13 cellular contexts compared by ENCODE assay signal in genomic region chr5:132485641-132486317, GRCh38. TPM values are rescaled to one million over a fixed set of nuclear protein-coding genes. Genes with fewer than 3 reads are reported as not detected.
DNase-seq lines count a peak whose midpoint lies in the region; ATAC-seq and TF ChIP-seq lines count a peak whose summit lies in the region.
"Had no signal": no experiment of that assay in that cellular context is flagged by ENCODE, and none has a peak within 500 bp of the region (broad histone marks: within the 10 kb centered on the region; RNA-seq: fewer than 3 reads in every experiment).

No MANE protein-coding gene starts in this region.

- peak in 1 of 7 experiments; percentile 48 for DNase-seq in CD8-positive, alpha-beta T cell
- DNase-seq in T-helper 17 cell (peak in 1 of 3 donors; percentile 4), posterior vena cava (ENCODE audit: low spot score) (peak; percentile 63), GM13977 (ENCODE audit: low spot score) (no peak), HAP-1 (ENCODE audit: low spot score in 2 of 2) (no peak)
- DNase-seq in central memory CD8-positive, alpha-beta T cell (ENCODE audit: low spot score in 2 of 2): peak; percentile 9 to 13
- DNase-seq: KBM-7, NCI-H2227 treated with DMSO at 0.1 percent for 48 hours had no signal

- H3K36me3 Mint-ChIP-seq in CD8-positive, alpha-beta T cell: peaks cover 84% of the 10 kb centered on the region
- peaks cover 14% of the 10 kb centered on the region for H3K36me3 Mint-ChIP-seq in T-helper 17 cell (ENCODE audit: low read depth)
- peaks cover 97% of the 10 kb centered on the region for H3K36me3 Mint-ChIP-seq in central memory CD8-positive, alpha-beta T cell (ENCODE audit: insufficient read depth)

- no peaks in the 10 kb centered on the region for H3K27me3 ChIP-seq in CD8-positive, alpha-beta T cell (ENCODE audit: insufficient read depth, low read length)
- H3K27me3 ChIP-seq in HAP-1 (ENCODE audit: low read depth): no peaks in the 10 kb centered on the region

- peaks cover 77% of the 10 kb centered on the region for H3K36me3 ChIP-seq in CD8-positive, alpha-beta T cell (ENCODE audit: insufficient read depth, low read length)
- peaks cover 21% of the 10 kb centered on the region for H3K36me3 ChIP-seq in HAP-1 (replicated peaks)

- POLR2A ChIA-PET in CD8-positive, alpha-beta T cell (lab: Charles Lee): interaction anchor here (1.7 to 10.0 kb wide), 5 partner anchors 13 to 74 kb away, joined by 9 to 391 read pairs (median 136); no protein-coding TSS in a partner anchor

- no peaks in the 10 kb centered on the region for H3K27me3 Mint-ChIP-seq in CD8-positive, alpha-beta T cell (ENCODE audit: low read depth)
- H3K27me3 Mint-ChIP-seq in T-helper 17 cell: no peaks in the 10 kb centered on the region
- H3K27me3 Mint-ChIP-seq in central memory CD8-positive, alpha-beta T cell: no peaks in the 10 kb centered on the region

- CTCF ChIA-PET in CD8-positive, alpha-beta T cell (lab: Charles Lee): interaction anchor here (1.3 to 8.0 kb wide), 8 partner anchors 13 to 99 kb away, joined by 5 to 65 read pairs (median 10); no protein-coding TSS in a partner anchor

- H3K27ac Mint-ChIP-seq in CD8-positive, alpha-beta T cell: peak overlapping the region; percentile 94
- peak overlapping the region; percentile 100 for H3K27ac Mint-ChIP-seq in T-helper 17 cell
- H3K27ac Mint-ChIP-seq in central memory CD8-positive, alpha-beta T cell (ENCODE audit: low read depth): peak overlapping the region; percentile 96

- peak overlapping the region; percentile 90 for H3K4me3 ChIP-seq in CD8-positive, alpha-beta T cell (ENCODE audit: low read depth, low read length)
- no peak overlapping the region for H3K4me3 ChIP-seq in HAP-1

- H3K9me3 ChIP-seq in CD8-positive, alpha-beta T cell (ENCODE audit: low read length): no peaks in the 10 kb centered on the region
- H3K9me3 ChIP-seq in T-helper 17 cell (ENCODE audit: control insufficient read depth, low read length, poor library complexity, severe bottlenecking) (no peaks in the 10 kb centered on the region), HAP-1 (no peaks in the 10 kb centered on the region)

- H3K4me1 Mint-ChIP-seq in CD8-positive, alpha-beta T cell (ENCODE audit: low read depth): peaks cover 66% of the 10 kb centered on the region
- H3K4me1 Mint-ChIP-seq in T-helper 17 cell: peaks cover 56% of the 10 kb centered on the region
- peaks cover 58% of the 10 kb centered on the region for H3K4me1 Mint-ChIP-seq in central memory CD8-positive, alpha-beta T cell

- peaks cover 60% of the 10 kb centered on the region for H3K4me1 ChIP-seq in CD8-positive, alpha-beta T cell (ENCODE audit: insufficient read depth, low read length)
- 0 out of 2 replicates have a peak, but pooled peaks cover 6% of the 10 kb centered on the region for H3K4me1 ChIP-seq in HAP-1

- TF ChIP-seq CTCF in CD8-positive, alpha-beta T cell (IDR thresholded peaks at IDR 0.05): no peak
- TF ChIP-seq CTCF in GM13977 (IDR thresholded peaks at IDR 0.05; ENCODE audit: extremely low read depth, insufficient read depth, missing control alignments): no peak

- intact Hi-C loops in CD8-positive, alpha-beta T cell (cut with DNase I, micrococcal nuclease): no loop called here
- intact Hi-C loops in posterior vena cava (cut with DNase I): no loop called here

- peak overlapping the region; percentile 96 for H3K4me3 Mint-ChIP-seq in CD8-positive, alpha-beta T cell
- peak overlapping the region; percentile 95 for H3K4me3 Mint-ChIP-seq in T-helper 17 cell
- peak overlapping the region; percentile 97 for H3K4me3 Mint-ChIP-seq in central memory CD8-positive, alpha-beta T cell

- no peak for ATAC-seq in CD8-positive, alpha-beta T cell
- ATAC-seq in T-helper 17 cell: no peak
- no peak for ATAC-seq in central memory CD8-positive, alpha-beta T cell (replicated peaks; ENCODE audit: extremely low read depth, poor library complexity, severe bottlenecking)
- ATAC-seq in GM18873 (IDR thresholded peaks at IDR 0.05; ENCODE audit: low FRiP score, unreplicated experiment): no peak
- ATAC-seq in GM19324 (IDR thresholded peaks at IDR 0.05; ENCODE audit: low FRiP score, unreplicated experiment): no peak

- in situ Hi-C loops in GM13977 (cut with MboI; ENCODE audit: low pct_unique_long_range_greater_than_20kb, low sequenced_read_pairs, unreplicated experiment): no loop called here
- in situ Hi-C loops in HAP-1 (cut with MboI; ENCODE audit: low sequenced_read_pairs): no loop called here

- H3K9me3 Mint-ChIP-seq in CD8-positive, alpha-beta T cell: no peaks in the 10 kb centered on the region
- H3K9me3 Mint-ChIP-seq in central memory CD8-positive, alpha-beta T cell: no peaks in the 10 kb centered on the region

- peak overlapping the region; percentile 33 for H3K27ac ChIP-seq in CD8-positive, alpha-beta T cell (ENCODE audit: low read depth, low read length)
- H3K27ac ChIP-seq: VCaP had no signal

RNA-seq across cellular contexts. Expression of gene IRF1, which starts 4.8 kb away (rescaled TPM):
- 1,000 to 10,000 TPM; 1,214 to 1,250 TPM for total RNA-seq in CD8-positive, alpha-beta T cell
- total RNA-seq in T-helper 17 cell: 100 to 1,000 TPM; 590 to 639 TPM
- 10 to 100 TPM; 18.7 to 20.5 TPM for total RNA-seq in posterior vena cava

RNA-seq across cellular contexts. Expression of gene IL5, which starts 57.5 kb away (rescaled TPM):
- total RNA-seq in CD8-positive, alpha-beta T cell: not detected
- total RNA-seq in T-helper 17 cell: not detected
- not detected for total RNA-seq in posterior vena cava
- total RNA-seq: kidney, RPMI7951 had no signal

Comparison
In these comparisons a context has a peak if more than half of its experiments do, and no peak if none do; other contexts are left out.
1. DNase-seq: peak in central memory CD8-positive, alpha-beta T cell (2 of 2) and posterior vena cava (single experiment); none in GM13977 (single experiment) and HAP-1 (0 of 2).
2. RNA of gene IRF1, which starts 4.8 kb away (total RNA-seq): 1,214 to 1,250 TPM in CD8-positive, alpha-beta T cell and 590 to 639 TPM in T-helper 17 cell; 18.7 to 20.5 TPM in posterior vena cava; every median in the first group is over 10 times any median in the second.
3. Peak in every context shown above with its lines, with median percentiles within 50 percentile points of each other: H3K27ac Mint-ChIP-seq and H3K4me3 Mint-ChIP-seq.